ENCODE assay signal across 10 cellular contexts in the genomic region with DNA sequence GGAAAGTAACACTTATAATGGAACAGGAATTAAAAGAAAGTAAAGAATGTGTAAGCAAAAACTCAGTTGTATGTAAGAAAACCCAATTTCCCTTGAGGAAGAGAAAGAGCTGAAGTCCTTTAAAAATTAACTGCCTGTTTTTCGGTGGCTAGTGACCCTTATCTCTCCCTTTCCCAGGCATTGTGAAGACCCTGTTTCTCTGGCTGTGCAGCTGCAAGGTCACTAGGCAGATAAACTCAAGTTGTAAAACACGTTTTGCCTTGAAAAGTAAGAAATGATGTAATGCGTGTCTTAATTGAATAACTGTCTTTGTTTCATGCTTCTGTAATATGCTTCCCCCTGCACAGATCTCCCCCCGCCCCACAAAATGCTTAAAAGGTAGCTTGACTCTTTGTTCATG. TPM values are rescaled to one million over a fixed set of nuclear protein-coding genes. Genes with fewer than 3 reads are reported as not detected.
DNase-seq lines count a peak whose midpoint lies in the region; ATAC-seq and TF ChIP-seq lines count a peak whose summit lies in the region.
"Not testable (repeated sequence)": the region's sequence is repeated elsewhere in the genome, so short reads cannot be mapped to it uniquely, and the experiment has no call there.
"Had no signal": no experiment of that assay in that cellular context is flagged by ENCODE, and none has a peak within 500 bp of the region (broad histone marks: within the 10 kb centered on the region; RNA-seq: fewer than 3 reads in every experiment).

No MANE protein-coding gene starts in this region.

- H3K4me3 Mint-ChIP-seq in neural crest cell, result not testable (repeated sequence)

- 25 to 34% methylated on average over 4 of the region's 4 CpGs for WGBS in body of pancreas, 2 donors
- WGBS in esophagus muscularis mucosa, result 73% methylated on average over 4 of the region's 4 CpGs
- 56% methylated on average over 4 of the region's 4 CpGs for WGBS in mesenchymal stem cell

- intact Hi-C loops in body of pancreas (cut with DNase I); esophagus muscularis mucosa (cut with DNase I); gastrocnemius medialis (cut with DNase I; ENCODE audit: low total_unique reads): not testable (repeated sequence)

- not testable (repeated sequence) for H3K79me1 ChIP-seq in mesenchymal stem cell (replicated peaks; ENCODE audit: low read length, poor library complexity, severe bottlenecking)

- CTCF ChIA-PET in HEK293 (lab: Yijun Ruan, JAX), result interaction anchor here (0.5 to 1.5 kb wide), 4 partner anchors 33 to 269 kb away, joined by 3 to 5 read pairs (median 3); no protein-coding TSS in a partner anchor

- not testable (repeated sequence) for H3K4me3 ChIP-seq in BLaER1 treated with 17β-estradiol and CSF1 and Interleukin-3, amounts not matched to agents 10 nM and 100 nM; HEK293 (ENCODE audit: low read depth, low read length); body of pancreas; esophagus muscularis mucosa; right atrium auricular region; mesenchymal stem cell (ENCODE audit: insufficient read depth in 1 of 2, low read depth in 1 of 2, low read length in 2 of 2); gastrocnemius medialis

- not testable (repeated sequence) for H4K91ac ChIP-seq in mesenchymal stem cell (ENCODE audit: low read length)

- not testable (repeated sequence) for H3K27me3 Mint-ChIP-seq in neural crest cell (ENCODE audit: low read depth)

- 0 out of 22 replicates have a peak overlapping the region, but pooled peaks of 1 of the 11 experiments have one; percentile 17 for H3K9ac ChIP-seq in BLaER1 treated with 17β-estradiol and CSF1 and Interleukin-3, amounts not matched to agents 10 nM and 100 nM
- not testable (repeated sequence) for H3K9ac ChIP-seq in mesenchymal stem cell (ENCODE audit: low read length)

- H3K4ac ChIP-seq in mesenchymal stem cell (ENCODE audit: low read depth in 1 of 2, low read length in 2 of 2), result not testable (repeated sequence)

- not testable (repeated sequence) for H3K27ac ChIP-seq in BLaER1 treated with 17β-estradiol and CSF1 and Interleukin-3, amounts not matched to agents 10 nM and 100 nM; HEK293 (ENCODE audit: extremely low read depth, low read depth, low read length)
- H3K27ac ChIP-seq in body of pancreas (peak overlapping the region in 3 of 4 donors; percentile 13 to 68 (median 66)), esophagus muscularis mucosa (replicated peaks in 1 of 4) (peak overlapping the region; percentile 53 to 71 (median 58)), right atrium auricular region (peak overlapping the region; percentile 82 to 89), mesenchymal stem cell (ENCODE audit: low read length, poor library complexity, severe bottlenecking) (peak overlapping the region; percentile 13), gastrocnemius medialis (peak overlapping the region; percentile 93 to 97 (median 96))

- not testable (repeated sequence) for H4K8ac ChIP-seq in mesenchymal stem cell (ENCODE audit: low read length)

- not testable (repeated sequence) for H3K9me3 Mint-ChIP-seq in neural crest cell

- peak overlapping the region; percentile 43 for H3K27ac Mint-ChIP-seq in neural crest cell (ENCODE audit: unreplicated experiment)

- TF ChIP-seq POLR2A in body of pancreas (IDR thresholded peaks at IDR 0.05); esophagus muscularis mucosa (IDR thresholded peaks at IDR 0.05; ENCODE audit: low read depth); gastrocnemius medialis (IDR thresholded peaks at IDR 0.05): not testable (repeated sequence)

- not testable (repeated sequence) for TF ChIP-seq EP300 in esophagus muscularis mucosa (IDR thresholded peaks at IDR 0.05)

- not testable (repeated sequence) for ATAC-seq in body of pancreas, gastrocnemius medialis

- not testable (repeated sequence) for H2BK15ac ChIP-seq in mesenchymal stem cell (ENCODE audit: low read depth, poor library complexity, severe bottlenecking)

- H3K4me1 ChIP-seq in BLaER1 treated with 17β-estradiol and CSF1 and Interleukin-3, amounts not matched to agents 10 nM and 100 nM, result peaks cover 6 to 72% (median 40%) of the 10 kb centered on the region in 10 experiments
- H3K4me1 ChIP-seq in HEK293 (ENCODE audit: control insufficient read depth, insufficient read depth, low read length), result not testable (repeated sequence)
- H3K4me1 ChIP-seq in body of pancreas, result peaks cover 40% of the 10 kb centered on the region
- peaks cover 23 to 49% (median 31%) of the 10 kb centered on the region in 4 donors for H3K4me1 ChIP-seq in esophagus muscularis mucosa
- peaks cover 0 to 51% of the 10 kb centered on the region in 2 donors for H3K4me1 ChIP-seq in right atrium auricular region
- H3K4me1 ChIP-seq in mesenchymal stem cell (ENCODE audit: control insufficient read depth, insufficient read depth, low read depth, low read length), result peaks cover 39% of the 10 kb centered on the region
- H3K4me1 ChIP-seq in gastrocnemius medialis, result peaks cover 58 to 68% of the 10 kb centered on the region in 2 donors

- H3K36me3 ChIP-seq in BLaER1 treated with 17β-estradiol and CSF1 and Interleukin-3, amounts not matched to agents 10 nM and 100 nM; HEK293 (ENCODE audit: control insufficient read depth in 2 of 2, insufficient read depth in 1 of 2, low read length in 2 of 2); body of pancreas (replicated peaks in 1 of 2; ENCODE audit: insufficient read depth in 1 of 2, low read depth in 2 of 2); mesenchymal stem cell (ENCODE audit: control insufficient read depth in 1 of 2, insufficient read depth in 2 of 2, low read depth in 1 of 2, low read length in 2 of 2); gastrocnemius medialis: not testable (repeated sequence)
- H3K36me3 ChIP-seq in esophagus muscularis mucosa (peaks cover 0 to 41% (median 0%) of the 10 kb centered on the region in 4 donors), right atrium auricular region (peaks cover 41% of the 10 kb centered on the region)

- H2AFZ ChIP-seq in mesenchymal stem cell (ENCODE audit: low read depth, low read length), result not testable (repeated sequence)

- H3K4me2 ChIP-seq in BLaER1 treated with 17β-estradiol and CSF1 and Interleukin-3, amounts not matched to agents 10 nM and 100 nM, result peak overlapping the region in 6 of 11 experiments; percentile 14 to 87 (median 58); a peak in 10 of 22 replicates
- not testable (repeated sequence) for H3K4me2 ChIP-seq in mesenchymal stem cell (ENCODE audit: low read length, poor library complexity, severe bottlenecking)

- not testable (repeated sequence) for H2BK12ac ChIP-seq in mesenchymal stem cell (ENCODE audit: low read length in 2 of 2)

- H3K27me3 ChIP-seq in BLaER1 treated with 17β-estradiol and CSF1 and Interleukin-3, amounts not matched to agents 10 nM and 100 nM; body of pancreas; esophagus muscularis mucosa; right atrium auricular region; mesenchymal stem cell (ENCODE audit: control insufficient read depth in 1 of 2, insufficient read depth in 1 of 2, low read length in 2 of 2); gastrocnemius medialis: not testable (repeated sequence)

- TF ChIP-seq CTCF in HEK293 (tag by site-specific recombination; IDR thresholded peaks at IDR 0.05); body of pancreas (IDR thresholded peaks at IDR 0.05); esophagus muscularis mucosa (IDR thresholded peaks at IDR 0.05); right atrium auricular region (IDR thresholded peaks at IDR 0.05); neural crest cell (conservative IDR thresholded peaks at IDR 0.05); gastrocnemius medialis (IDR thresholded peaks at IDR 0.05 in 4 of 5, conservative IDR thresholded peaks at IDR 0.05 in 1 of 5): not testable (repeated sequence)

- peaks cover 13% of the 10 kb centered on the region for H3K4me1 Mint-ChIP-seq in neural crest cell

- not testable (repeated sequence) for H2AK5ac ChIP-seq in mesenchymal stem cell (ENCODE audit: low read length, severe bottlenecking)

- DNase-seq in body of pancreas; esophagus muscularis mucosa (ENCODE audit: extremely low spot score); right atrium auricular region (ENCODE audit: low spot score); mesenchymal stem cell; neural crest cell (ENCODE audit: low read depth, low spot score); gastrocnemius medialis: not testable (repeated sequence)

- not testable (repeated sequence) for H3K18ac ChIP-seq in mesenchymal stem cell (ENCODE audit: low read depth in 1 of 2, low read length in 2 of 2)

- POLR2A ChIA-PET in HEK293 (lab: Yijun Ruan, JAX), result not testable (repeated sequence)

- not testable (repeated sequence) for H3K14ac ChIP-seq in mesenchymal stem cell (ENCODE audit: low read length in 2 of 2)

- in situ Hi-C loops in gastrocnemius medialis (cut with MboI; ENCODE audit: low sequenced_read_pairs in 4 of 4), result not testable (repeated sequence)

- not testable (repeated sequence) for H3K9me3 ChIP-seq in BLaER1 treated with 17β-estradiol and CSF1 and Interleukin-3, amounts not matched to agents 10 nM and 100 nM (replicated peaks in 1 of 11); HEK293 (ENCODE audit: control insufficient read depth, insufficient read depth, low read depth, low read length); body of pancreas; esophagus muscularis mucosa; right atrium auricular region; mesenchymal stem cell (ENCODE audit: control insufficient read depth, low read length); gastrocnemius medialis

- H2BK5ac ChIP-seq in mesenchymal stem cell (ENCODE audit: low read depth, low read length, poor library complexity, severe bottlenecking), result not testable (repeated sequence)

- not testable (repeated sequence) for H4K20me1 ChIP-seq in BLaER1 treated with 17β-estradiol and CSF1 and Interleukin-3, amounts not matched to agents 10 nM and 100 nM

- not testable (repeated sequence) for H2BK120ac ChIP-seq in mesenchymal stem cell (ENCODE audit: low read depth, low read length)

- H3K36me3 Mint-ChIP-seq in neural crest cell (ENCODE audit: low read depth), result not testable (repeated sequence)

- H3K23ac ChIP-seq in mesenchymal stem cell (ENCODE audit: low read length in 2 of 2), result not testable (repeated sequence)

RNA-seq across cellular contexts. Expression of a gene that starts 8.5 kb away (rescaled TPM):
- total RNA-seq in body of pancreas (1 to 10 TPM; 2.3 to 4.3 TPM), esophagus muscularis mucosa (1 to 10 TPM in 2 of 4 donors, under 1 TPM in 2; 0.17 to 2.5 (median 1.4) TPM), right atrium auricular region (100 to 1,000 TPM in 1 of 2 donors, 10 to 100 TPM in 1; 98.7 to 241 TPM), neural crest cell (not detected in 2 replicates), gastrocnemius medialis (100 to 1,000 TPM; 114 to 266 (median 184) TPM)
- polyA plus RNA-seq in mesenchymal stem cell (2013, experiment 1 of 2), result not detected
- not detected for polyA plus RNA-seq in mesenchymal stem cell (2013, experiment 2 of 2)
- total RNA-seq: CD4-positive, alpha-beta T cell had no signal

RNA-seq across cellular contexts. Expression of a gene that starts 39.5 kb away (rescaled TPM):
- 100 to 1,000 TPM in 1 of 2 donors, 10 to 100 TPM in 1; 49.1 to 133 TPM for total RNA-seq in body of pancreas
- under 1 TPM in 1 of 4 donors, not detected in 3; 0.23 TPM for total RNA-seq in esophagus muscularis mucosa
- under 1 TPM; 0.15 to 0.24 TPM for total RNA-seq in right atrium auricular region
- polyA plus RNA-seq in mesenchymal stem cell (2013, experiment 1 of 2), result not detected
- polyA plus RNA-seq in mesenchymal stem cell (2013, experiment 2 of 2), result not detected
- total RNA-seq in neural crest cell, result not detected in 2 replicates
- under 1 TPM in 1 of 4 donors, not detected in 3; 0.36 TPM for total RNA-seq in gastrocnemius medialis
- total RNA-seq: CD4-positive, alpha-beta T cell; GM23248 had no signal

Comparison
In these comparisons a context has a peak if more than half of its experiments do, and no peak if none do; other contexts are left out.
1. RNA of a gene that starts 8.5 kb away (total RNA-seq): 98.7 to 241 TPM in right atrium auricular region and 114 to 266 TPM in gastrocnemius medialis; 2.3 to 4.3 TPM in body of pancreas, 0.17 to 2.5 TPM in esophagus muscularis mucosa and not detected in neural crest cell; every median in the first group is over 10 times any median in the second.
2. RNA of a gene that starts 39.5 kb away (total RNA-seq): 49.1 to 133 TPM in body of pancreas; 0.15 to 0.24 TPM in right atrium auricular region, 0.36 TPM in gastrocnemius medialis, 0.23 TPM in esophagus muscularis mucosa and not detected in neural crest cell; every median in the first group is over 10 times any median in the second.